In genomic region chr15:55407631-55407948, GRCh38 we compare ENCODE assay signal across 8 cellular contexts. TPM values are rescaled to one million over a fixed set of nuclear protein-coding genes. Genes with fewer than 3 reads are reported as not detected.
A peak's percentile ranks its signal among the peaks of the same experiment; 100 is the strongest.
DNase-seq lines count a peak whose midpoint lies in the region; ATAC-seq, FAIRE-seq and TF ChIP-seq lines count a peak whose summit lies in the region.

No MANE protein-coding gene starts in this region.

- peak overlapping the region; percentile 96 for H3K4me3 Mint-ChIP-seq in type B pancreatic cell

- no peaks in the 10 kb centered on the region for H3K27me3 Mint-ChIP-seq in type B pancreatic cell

- FAIRE-seq in bronchial epithelial cell (lab: Jason Lieb, UNC): no peak

- peak overlapping the region; percentile 90 for H3K27ac Mint-ChIP-seq in type B pancreatic cell

- H3K4me1 ChIP-seq in BE2C: peaks cover 7% of the 10 kb centered on the region

- no peak for DNase-seq in BE2C
- DNase-seq in NCI-H460 (ENCODE audit: extremely low read depth, low read depth): peak; percentile 59
- DNase-seq in bronchial epithelial cell (ENCODE audit: low read depth): no peak
- no peak for DNase-seq in lower leg skin (ENCODE audit: low spot score in 2 of 2)
- DNase-seq in type B pancreatic cell (ENCODE audit: extremely low spot score, unreplicated experiment): no peak
- DNase-seq in activated CD4-positive, CD25-positive, alpha-beta regulatory T cell (lab: John Stamatoyannopoulos, UW): no peak

- intact Hi-C loops in lower leg skin (cut with DNase I; ENCODE audit: low total_unique reads): no loop called here

- H3K36me3 Mint-ChIP-seq in type B pancreatic cell: no peaks in the 10 kb centered on the region

- H3K4me1 Mint-ChIP-seq in type B pancreatic cell (ENCODE audit: unreplicated experiment): peaks cover 20% of the 10 kb centered on the region

- no peaks in the 10 kb centered on the region for H3K9me3 ChIP-seq in BE2C

- H3K27me3 ChIP-seq in BE2C (no peaks in the 10 kb centered on the region), bronchial epithelial cell (ENCODE audit: control insufficient read depth, insufficient read depth, low read length) (no peaks in the 10 kb centered on the region)

- no peak for TF ChIP-seq POLR2A in lower leg skin (IDR thresholded peaks at IDR 0.05)

- ATAC-seq in GM19455 (IDR thresholded peaks at IDR 0.05; ENCODE audit: unreplicated experiment): peak; percentile 15
- ATAC-seq in GM19452 (IDR thresholded peaks at IDR 0.05; ENCODE audit: unreplicated experiment): no peak

- H3K36me3 ChIP-seq in BE2C (no peaks in the 10 kb centered on the region), bronchial epithelial cell (ENCODE audit: control insufficient read depth, insufficient read depth, low read length) (no peaks in the 10 kb centered on the region)

- TF ChIP-seq CTCF in BE2C (IDR thresholded peaks at IDR 0.05; ENCODE audit: low read depth, low read length): no peak
- no peak for TF ChIP-seq CTCF in bronchial epithelial cell (IDR thresholded peaks at IDR 0.05; ENCODE audit: insufficient read depth, low read length, severe bottlenecking)
- no peak for TF ChIP-seq CTCF in lower leg skin (IDR thresholded peaks at IDR 0.05)
- TF ChIP-seq CTCF in type B pancreatic cell (conservative IDR thresholded peaks at IDR 0.05): no peak

- no peaks in the 10 kb centered on the region for H3K9me3 Mint-ChIP-seq in type B pancreatic cell

- peak overlapping the region; percentile 90 for H3K4me3 ChIP-seq in BE2C (ENCODE audit: low read depth, low read length)
- H3K4me3 ChIP-seq in bronchial epithelial cell (ENCODE audit: low read depth, low read length): peak overlapping the region; percentile 94
- peak overlapping the region; percentile 84 for H3K4me3 ChIP-seq in lower leg skin (ENCODE audit: low read depth, poor library complexity, severe bottlenecking)

- WGBS in lower leg skin, 2 donors: 1 to 2% methylated on average over 10 to 11 of the region's 11 CpGs

RNA-seq across cellular contexts. Expression of gene CCPG1, which starts 0.6 kb away (rescaled TPM):
- 29.8 TPM for polyA plus RNA-seq in BE2C (2012; ENCODE audit: insufficient read depth, insufficient read length, low read depth)
- 268 and 298 TPM in 2 replicates for total RNA-seq in NCI-H460 (2014; rRNA removed; shearing (Covaris generic))
- 145 and 170 TPM in 2 replicates for polyA plus RNA-seq in NCI-H460 (2014; cell fraction: nucleus; rRNA removed)
- total RNA-seq in bronchial epithelial cell: 91.3 and 102 TPM in 2 replicates
- 10 to 100 TPM; 20.1 to 36.1 (median 25.4) TPM for total RNA-seq in lower leg skin
- total RNA-seq in type B pancreatic cell (ENCODE audit: low replicate concordance): 26.5 and 31.0 TPM in 2 replicates

RNA-seq across cellular contexts. Expression of gene PIERCE2, which starts 0.7 kb away (rescaled TPM):
- polyA plus RNA-seq in BE2C (2012; ENCODE audit: insufficient read depth, insufficient read length, low read depth): 1.6 TPM
- 38.2 and 40.4 TPM in 2 replicates for total RNA-seq in NCI-H460 (2014; rRNA removed; shearing (Covaris generic))
- polyA plus RNA-seq in NCI-H460 (2014; cell fraction: nucleus; rRNA removed): 3.0 TPM in 1 of 2 replicates, not detected in the other
- total RNA-seq in bronchial epithelial cell (1.8 and 2.9 TPM in 2 replicates), lower leg skin (1 to 10 TPM; 1.5 to 3.3 (median 2.8) TPM), type B pancreatic cell (ENCODE audit: low replicate concordance) (2.1 and 2.3 TPM in 2 replicates)
